In genomic region chr17:80585880-80586279, GRCh38 we compare ENCODE assay signal across 1 cellular context.
A peak's percentile ranks its signal among the peaks of the same experiment; 100 is the strongest.
TF ChIP-seq lines count a peak whose summit lies in the region.

No MANE protein-coding gene starts in this region.

TF ChIP-seq in HepG2, 621 proteins besides CTCF, POLR2A, EP300 and RAD21 (continued from another document):
- TF ChIP-seq ZBTB33 (CRISPR knock-in tag; IDR thresholded peaks at IDR 0.05), result peak; percentile 64; the same call in 1 of the 2 replicates
TF ChIP-seq in HepG2: peak in this region for 1.
